In the genomic region with DNA sequence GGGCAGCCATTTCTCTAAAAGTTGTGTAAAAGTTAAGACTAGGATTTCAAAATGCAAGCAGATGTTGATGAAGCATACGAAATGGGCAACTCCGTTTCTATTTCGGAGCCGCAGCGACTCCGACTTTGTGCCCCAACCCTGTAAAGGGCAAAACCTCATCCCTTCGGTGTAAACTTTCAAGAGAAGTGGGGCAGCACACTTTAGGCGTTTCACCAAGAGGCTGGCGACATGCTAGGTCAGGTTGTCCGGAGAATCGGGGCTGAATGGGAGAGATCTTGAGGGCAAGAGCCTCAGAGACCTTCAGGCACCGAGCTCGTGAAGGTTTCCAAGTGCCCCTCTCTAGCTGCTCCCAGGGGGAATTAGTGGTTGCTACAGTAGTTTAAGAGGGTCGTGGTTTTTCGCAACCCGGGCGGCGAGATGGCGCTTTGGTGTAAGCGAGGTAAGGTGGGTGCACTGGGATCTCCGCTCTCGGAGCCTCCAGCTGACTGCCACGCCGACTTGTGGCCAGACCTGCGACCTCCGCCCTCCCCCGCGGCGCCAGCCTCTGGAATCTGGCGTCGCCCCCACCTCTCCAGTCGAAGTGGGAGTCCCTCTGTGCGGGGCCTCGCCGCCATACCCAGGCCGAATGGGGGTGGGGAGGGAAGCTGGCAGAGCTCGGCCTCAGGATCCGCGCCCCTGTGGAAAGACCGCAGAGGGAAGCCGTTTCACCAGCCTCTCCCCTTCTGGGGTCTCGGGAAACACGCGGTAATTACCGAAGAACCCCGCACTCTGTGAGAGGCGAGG, we compare ENCODE assay signal across 1 cellular context.
A peak's percentile ranks its signal among the peaks of the same experiment; 100 is the strongest.
TF ChIP-seq lines count a peak whose summit lies in the region.

No MANE protein-coding gene starts in this region.

TF ChIP-seq in HEK293, 187 proteins besides CTCF, POLR2A, EP300 and RAD21 (continued from another document and continues in another):
- TF ChIP-seq ZNF19 (tag by site-specific recombination; IDR thresholded peaks at IDR 0.05; ENCODE audit: low read depth) (no peak), SP7 (tag by site-specific recombination; IDR thresholded peaks at IDR 0.05) (no peak), SETDB1 (IDR thresholded peaks at IDR 0.05; ENCODE audit: insufficient read length, low read length) (no peak), SCRT2 (tag by site-specific recombination; IDR thresholded peaks at IDR 0.05) (no peak), SALL2 (tag by site-specific recombination; IDR thresholded peaks at IDR 0.05; ENCODE audit: borderline replicate concordance) (no peak), ZNF239 (tag by site-specific recombination; IDR thresholded peaks at IDR 0.05) (no peak), PRDM1 (tag by site-specific recombination; IDR thresholded peaks at IDR 0.05) (no peak), ZNF114 (tag by site-specific recombination; IDR thresholded peaks at IDR 0.05) (no peak), ZNF121 (tag by site-specific recombination; IDR thresholded peaks at IDR 0.05) (no peak), GLIS1 (tag by site-specific recombination; IDR thresholded peaks at IDR 0.05) (peak; percentile 81), ZNF274 (IDR thresholded peaks at IDR 0.05; ENCODE audit: low read length) (no peak), ZNF274 (tag by site-specific recombination; IDR thresholded peaks at IDR 0.05; ENCODE audit: borderline replicate concordance) (0 out of 2 replicates have a peak, but pooled peaks have one; percentile 9), ZNF777 (tag by site-specific recombination; IDR thresholded peaks at IDR 0.05; ENCODE audit: borderline replicate concordance) (no peak), OSR2 (tag by site-specific recombination; IDR thresholded peaks at IDR 0.05) (no peak), ZBTB1 (tag by site-specific recombination; IDR thresholded peaks at IDR 0.05) (no peak), ZNF600 (tag by site-specific recombination; IDR thresholded peaks at IDR 0.05) (no peak; the same call in 1 of the 2 replicates), ZNF112 (tag by site-specific recombination; IDR thresholded peaks at IDR 0.05) (no peak), ZNF501 (tag by site-specific recombination; IDR thresholded peaks at IDR 0.05) (no peak), ZNF211 (tag by site-specific recombination; IDR thresholded peaks at IDR 0.05; ENCODE audit: low read depth) (no peak), GLIS2 (tag by site-specific recombination; IDR thresholded peaks at IDR 0.05) (peak; percentile 86; the same call in 1 of the 2 replicates), ZBTB21 (tag by site-specific recombination; IDR thresholded peaks at IDR 0.05) (no peak), YY1 (tag by site-specific recombination; IDR thresholded peaks at IDR 0.05) (no peak)
- TF ChIP-seq, protein P1, sequence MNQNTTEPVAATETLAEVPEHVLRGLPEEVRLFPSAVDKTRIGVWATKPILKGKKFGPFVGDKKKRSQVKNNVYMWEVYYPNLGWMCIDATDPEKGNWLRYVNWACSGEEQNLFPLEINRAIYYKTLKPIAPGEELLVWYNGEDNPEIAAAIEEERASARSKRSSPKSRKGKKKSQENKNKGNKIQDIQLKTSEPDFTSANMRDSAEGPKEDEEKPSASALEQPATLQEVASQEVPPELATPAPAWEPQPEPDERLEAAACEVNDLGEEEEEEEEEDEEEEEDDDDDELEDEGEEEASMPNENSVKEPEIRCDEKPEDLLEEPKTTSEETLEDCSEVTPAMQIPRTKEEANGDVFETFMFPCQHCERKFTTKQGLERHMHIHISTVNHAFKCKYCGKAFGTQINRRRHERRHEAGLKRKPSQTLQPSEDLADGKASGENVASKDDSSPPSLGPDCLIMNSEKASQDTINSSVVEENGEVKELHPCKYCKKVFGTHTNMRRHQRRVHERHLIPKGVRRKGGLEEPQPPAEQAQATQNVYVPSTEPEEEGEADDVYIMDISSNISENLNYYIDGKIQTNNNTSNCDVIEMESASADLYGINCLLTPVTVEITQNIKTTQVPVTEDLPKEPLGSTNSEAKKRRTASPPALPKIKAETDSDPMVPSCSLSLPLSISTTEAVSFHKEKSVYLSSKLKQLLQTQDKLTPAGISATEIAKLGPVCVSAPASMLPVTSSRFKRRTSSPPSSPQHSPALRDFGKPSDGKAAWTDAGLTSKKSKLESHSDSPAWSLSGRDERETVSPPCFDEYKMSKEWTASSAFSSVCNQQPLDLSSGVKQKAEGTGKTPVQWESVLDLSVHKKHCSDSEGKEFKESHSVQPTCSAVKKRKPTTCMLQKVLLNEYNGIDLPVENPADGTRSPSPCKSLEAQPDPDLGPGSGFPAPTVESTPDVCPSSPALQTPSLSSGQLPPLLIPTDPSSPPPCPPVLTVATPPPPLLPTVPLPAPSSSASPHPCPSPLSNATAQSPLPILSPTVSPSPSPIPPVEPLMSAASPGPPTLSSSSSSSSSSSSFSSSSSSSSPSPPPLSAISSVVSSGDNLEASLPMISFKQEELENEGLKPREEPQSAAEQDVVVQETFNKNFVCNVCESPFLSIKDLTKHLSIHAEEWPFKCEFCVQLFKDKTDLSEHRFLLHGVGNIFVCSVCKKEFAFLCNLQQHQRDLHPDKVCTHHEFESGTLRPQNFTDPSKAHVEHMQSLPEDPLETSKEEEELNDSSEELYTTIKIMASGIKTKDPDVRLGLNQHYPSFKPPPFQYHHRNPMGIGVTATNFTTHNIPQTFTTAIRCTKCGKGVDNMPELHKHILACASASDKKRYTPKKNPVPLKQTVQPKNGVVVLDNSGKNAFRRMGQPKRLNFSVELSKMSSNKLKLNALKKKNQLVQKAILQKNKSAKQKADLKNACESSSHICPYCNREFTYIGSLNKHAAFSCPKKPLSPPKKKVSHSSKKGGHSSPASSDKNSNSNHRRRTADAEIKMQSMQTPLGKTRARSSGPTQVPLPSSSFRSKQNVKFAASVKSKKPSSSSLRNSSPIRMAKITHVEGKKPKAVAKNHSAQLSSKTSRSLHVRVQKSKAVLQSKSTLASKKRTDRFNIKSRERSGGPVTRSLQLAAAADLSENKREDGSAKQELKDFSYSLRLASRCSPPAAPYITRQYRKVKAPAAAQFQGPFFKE (tag by site-specific recombination; IDR thresholded peaks at IDR 0.05; ENCODE audit: borderline replicate concordance) = 0 out of 2 replicates have a peak, but pooled peaks have one; percentile 11
- TF ChIP-seq, protein P2, sequence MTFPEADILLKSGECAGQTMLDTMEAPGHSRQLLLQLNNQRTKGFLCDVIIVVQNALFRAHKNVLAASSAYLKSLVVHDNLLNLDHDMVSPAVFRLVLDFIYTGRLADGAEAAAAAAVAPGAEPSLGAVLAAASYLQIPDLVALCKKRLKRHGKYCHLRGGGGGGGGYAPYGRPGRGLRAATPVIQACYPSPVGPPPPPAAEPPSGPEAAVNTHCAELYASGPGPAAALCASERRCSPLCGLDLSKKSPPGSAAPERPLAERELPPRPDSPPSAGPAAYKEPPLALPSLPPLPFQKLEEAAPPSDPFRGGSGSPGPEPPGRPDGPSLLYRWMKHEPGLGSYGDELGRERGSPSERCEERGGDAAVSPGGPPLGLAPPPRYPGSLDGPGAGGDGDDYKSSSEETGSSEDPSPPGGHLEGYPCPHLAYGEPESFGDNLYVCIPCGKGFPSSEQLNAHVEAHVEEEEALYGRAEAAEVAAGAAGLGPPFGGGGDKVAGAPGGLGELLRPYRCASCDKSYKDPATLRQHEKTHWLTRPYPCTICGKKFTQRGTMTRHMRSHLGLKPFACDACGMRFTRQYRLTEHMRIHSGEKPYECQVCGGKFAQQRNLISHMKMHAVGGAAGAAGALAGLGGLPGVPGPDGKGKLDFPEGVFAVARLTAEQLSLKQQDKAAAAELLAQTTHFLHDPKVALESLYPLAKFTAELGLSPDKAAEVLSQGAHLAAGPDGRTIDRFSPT (tag by site-specific recombination; IDR thresholded peaks at IDR 0.05) = peak; percentile 60
- TF ChIP-seq, protein P3, sequence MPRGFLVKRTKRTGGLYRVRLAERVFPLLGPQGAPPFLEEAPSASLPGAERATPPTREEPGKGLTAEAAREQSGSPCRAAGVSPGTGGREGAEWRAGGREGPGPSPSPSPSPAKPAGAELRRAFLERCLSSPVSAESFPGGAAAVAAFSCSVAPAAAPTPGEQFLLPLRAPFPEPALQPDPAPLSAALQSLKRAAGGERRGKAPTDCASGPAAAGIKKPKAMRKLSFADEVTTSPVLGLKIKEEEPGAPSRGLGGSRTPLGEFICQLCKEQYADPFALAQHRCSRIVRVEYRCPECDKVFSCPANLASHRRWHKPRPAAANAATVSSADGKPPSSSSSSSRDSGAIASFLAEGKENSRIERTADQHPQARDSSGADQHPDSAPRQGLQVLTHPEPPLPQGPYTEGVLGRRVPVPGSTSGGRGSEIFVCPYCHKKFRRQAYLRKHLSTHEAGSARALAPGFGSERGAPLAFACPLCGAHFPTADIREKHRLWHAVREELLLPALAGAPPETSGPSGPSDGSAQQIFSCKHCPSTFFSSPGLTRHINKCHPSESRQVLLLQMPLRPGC (tag by site-specific recombination; IDR thresholded peaks at IDR 0.05) = no peak
- TF ChIP-seq, protein P4, sequence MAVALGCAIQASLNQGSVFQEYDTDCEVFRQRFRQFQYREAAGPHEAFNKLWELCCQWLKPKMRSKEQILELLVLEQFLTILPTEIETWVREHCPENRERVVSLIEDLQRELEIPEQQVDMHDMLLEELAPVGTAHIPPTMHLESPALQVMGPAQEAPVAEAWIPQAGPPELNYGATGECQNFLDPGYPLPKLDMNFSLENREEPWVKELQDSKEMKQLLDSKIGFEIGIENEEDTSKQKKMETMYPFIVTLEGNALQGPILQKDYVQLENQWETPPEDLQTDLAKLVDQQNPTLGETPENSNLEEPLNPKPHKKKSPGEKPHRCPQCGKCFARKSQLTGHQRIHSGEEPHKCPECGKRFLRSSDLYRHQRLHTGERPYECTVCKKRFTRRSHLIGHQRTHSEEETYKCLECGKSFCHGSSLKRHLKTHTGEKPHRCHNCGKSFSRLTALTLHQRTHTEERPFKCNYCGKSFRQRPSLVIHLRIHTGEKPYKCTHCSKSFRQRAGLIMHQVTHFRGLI (tag by site-specific recombination; IDR thresholded peaks at IDR 0.05) = no peak
- TF ChIP-seq, protein P5, sequence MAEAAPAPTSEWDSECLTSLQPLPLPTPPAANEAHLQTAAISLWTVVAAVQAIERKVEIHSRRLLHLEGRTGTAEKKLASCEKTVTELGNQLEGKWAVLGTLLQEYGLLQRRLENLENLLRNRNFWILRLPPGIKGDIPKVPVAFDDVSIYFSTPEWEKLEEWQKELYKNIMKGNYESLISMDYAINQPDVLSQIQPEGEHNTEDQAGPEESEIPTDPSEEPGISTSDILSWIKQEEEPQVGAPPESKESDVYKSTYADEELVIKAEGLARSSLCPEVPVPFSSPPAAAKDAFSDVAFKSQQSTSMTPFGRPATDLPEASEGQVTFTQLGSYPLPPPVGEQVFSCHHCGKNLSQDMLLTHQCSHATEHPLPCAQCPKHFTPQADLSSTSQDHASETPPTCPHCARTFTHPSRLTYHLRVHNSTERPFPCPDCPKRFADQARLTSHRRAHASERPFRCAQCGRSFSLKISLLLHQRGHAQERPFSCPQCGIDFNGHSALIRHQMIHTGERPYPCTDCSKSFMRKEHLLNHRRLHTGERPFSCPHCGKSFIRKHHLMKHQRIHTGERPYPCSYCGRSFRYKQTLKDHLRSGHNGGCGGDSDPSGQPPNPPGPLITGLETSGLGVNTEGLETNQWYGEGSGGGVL (tag by site-specific recombination; IDR thresholded peaks at IDR 0.05) = peak; percentile 61
- TF ChIP-seq, protein P6, sequence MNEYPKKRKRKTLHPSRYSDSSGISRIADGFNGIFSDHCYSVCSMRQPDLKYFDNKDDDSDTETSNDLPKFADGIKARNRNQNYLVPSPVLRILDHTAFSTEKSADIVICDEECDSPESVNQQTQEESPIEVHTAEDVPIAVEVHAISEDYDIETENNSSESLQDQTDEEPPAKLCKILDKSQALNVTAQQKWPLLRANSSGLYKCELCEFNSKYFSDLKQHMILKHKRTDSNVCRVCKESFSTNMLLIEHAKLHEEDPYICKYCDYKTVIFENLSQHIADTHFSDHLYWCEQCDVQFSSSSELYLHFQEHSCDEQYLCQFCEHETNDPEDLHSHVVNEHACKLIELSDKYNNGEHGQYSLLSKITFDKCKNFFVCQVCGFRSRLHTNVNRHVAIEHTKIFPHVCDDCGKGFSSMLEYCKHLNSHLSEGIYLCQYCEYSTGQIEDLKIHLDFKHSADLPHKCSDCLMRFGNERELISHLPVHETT (tag by site-specific recombination; IDR thresholded peaks at IDR 0.05) = no peak
- TF ChIP-seq, protein P7, sequence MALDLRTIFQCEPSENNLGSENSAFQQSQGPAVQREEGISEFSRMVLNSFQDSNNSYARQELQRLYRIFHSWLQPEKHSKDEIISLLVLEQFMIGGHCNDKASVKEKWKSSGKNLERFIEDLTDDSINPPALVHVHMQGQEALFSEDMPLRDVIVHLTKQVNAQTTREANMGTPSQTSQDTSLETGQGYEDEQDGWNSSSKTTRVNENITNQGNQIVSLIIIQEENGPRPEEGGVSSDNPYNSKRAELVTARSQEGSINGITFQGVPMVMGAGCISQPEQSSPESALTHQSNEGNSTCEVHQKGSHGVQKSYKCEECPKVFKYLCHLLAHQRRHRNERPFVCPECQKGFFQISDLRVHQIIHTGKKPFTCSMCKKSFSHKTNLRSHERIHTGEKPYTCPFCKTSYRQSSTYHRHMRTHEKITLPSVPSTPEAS (tag by site-specific recombination; IDR thresholded peaks at IDR 0.05) = no peak
- TF ChIP-seq, protein P8, sequence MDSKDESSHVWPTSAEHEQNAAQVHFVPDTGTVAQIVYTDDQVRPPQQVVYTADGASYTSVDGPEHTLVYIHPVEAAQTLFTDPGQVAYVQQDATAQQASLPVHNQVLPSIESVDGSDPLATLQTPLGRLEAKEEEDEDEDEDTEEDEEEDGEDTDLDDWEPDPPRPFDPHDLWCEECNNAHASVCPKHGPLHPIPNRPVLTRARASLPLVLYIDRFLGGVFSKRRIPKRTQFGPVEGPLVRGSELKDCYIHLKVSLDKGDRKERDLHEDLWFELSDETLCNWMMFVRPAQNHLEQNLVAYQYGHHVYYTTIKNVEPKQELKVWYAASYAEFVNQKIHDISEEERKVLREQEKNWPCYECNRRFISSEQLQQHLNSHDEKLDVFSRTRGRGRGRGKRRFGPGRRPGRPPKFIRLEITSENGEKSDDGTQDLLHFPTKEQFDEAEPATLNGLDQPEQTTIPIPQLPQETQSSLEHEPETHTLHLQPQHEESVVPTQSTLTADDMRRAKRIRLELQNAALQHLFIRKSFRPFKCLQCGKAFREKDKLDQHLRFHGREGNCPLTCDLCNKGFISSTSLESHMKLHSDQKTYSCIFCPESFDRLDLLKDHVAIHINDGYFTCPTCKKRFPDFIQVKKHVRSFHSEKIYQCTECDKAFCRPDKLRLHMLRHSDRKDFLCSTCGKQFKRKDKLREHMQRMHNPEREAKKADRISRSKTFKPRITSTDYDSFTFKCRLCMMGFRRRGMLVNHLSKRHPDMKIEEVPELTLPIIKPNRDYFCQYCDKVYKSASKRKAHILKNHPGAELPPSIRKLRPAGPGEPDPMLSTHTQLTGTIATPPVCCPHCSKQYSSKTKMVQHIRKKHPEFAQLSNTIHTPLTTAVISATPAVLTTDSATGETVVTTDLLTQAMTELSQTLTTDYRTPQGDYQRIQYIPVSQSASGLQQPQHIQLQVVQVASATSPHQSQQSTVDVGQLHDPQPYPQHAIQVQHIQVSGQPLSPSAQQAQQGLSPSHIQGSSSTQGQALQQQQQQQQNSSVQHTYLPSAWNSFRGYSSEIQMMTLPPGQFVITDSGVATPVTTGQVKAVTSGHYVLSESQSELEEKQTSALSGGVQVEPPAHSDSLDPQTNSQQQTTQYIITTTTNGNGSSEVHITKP (tag by site-specific recombination; IDR thresholded peaks at IDR 0.05) = no peak; the same call in 1 of the 2 replicates
